ENCODE assay signal across 8 cellular contexts in genomic region chr10:110221721-110222261, GRCh38. TPM values are rescaled to one million over a fixed set of nuclear protein-coding genes. Genes with fewer than 3 reads are reported as not detected.
DNase-seq lines count a peak whose midpoint lies in the region; ATAC-seq, FAIRE-seq and TF ChIP-seq lines count a peak whose summit lies in the region.

No MANE protein-coding gene starts in this region.

- H3K36me3 Mint-ChIP-seq in activated naive CD4-positive, alpha-beta T cell treated with anti-CD3 and anti-CD28 coated beads, Interleukin-2, amount 50 U/mL, for 72 hours: no peaks in the 10 kb centered on the region

- no peak overlapping the region for H3K9ac ChIP-seq in SK-N-MC (ENCODE audit: insufficient read length)

- no peaks in the 10 kb centered on the region for H3K9me3 Mint-ChIP-seq in activated naive CD4-positive, alpha-beta T cell treated with anti-CD3 and anti-CD28 coated beads, Interleukin-2, amount 50 U/mL, for 72 hours

- DNase-seq in Caki2 (ENCODE audit: low read depth) (peak; percentile 58), HS-5 (ENCODE audit: low read depth) (peak; percentile 90), SK-N-MC (ENCODE audit: low read depth, low spot score) (no peak), Right ventricle myocardium inferior (ENCODE audit: missing footprints) (peak; percentile 85), pancreas (peak; percentile 76 to 88 (median 83))
- peak; percentile 69 to 87 for DNase-seq in activated naive CD4-positive, alpha-beta T cell treated with anti-CD3 and anti-CD28 coated beads, Interleukin-2, amount 50 U/mL, for 72 hours (ENCODE audit: low spot score in 2 of 2)

- intact Hi-C loops in Right ventricle myocardium inferior (cut with DNase I) (loop anchor here (2.0 kb wide), 1 partner anchor 83 kb away; no protein-coding TSS in a partner anchor), pancreas (cut with DNase I) (loop anchor here in 1 of 3 donors (10.0 kb wide), 1 partner anchor 87 kb away; no protein-coding TSS in a partner anchor)

- TF ChIP-seq CTCF in pancreas (IDR thresholded peaks at IDR 0.05): no peak

- H3K4me3 ChIP-seq in SK-N-MC: peak overlapping the region; percentile 48
- peak overlapping the region in 2 of 4 donors; percentile 18 to 27 for H3K4me3 ChIP-seq in pancreas
- H3K4me3 ChIP-seq in urinary bladder (ENCODE audit: low read depth, low read length): no peak overlapping the region

- H3K9me3 ChIP-seq in SK-N-MC (ENCODE audit: low read depth, low read length) (no peaks in the 10 kb centered on the region), pancreas (no peaks in the 10 kb centered on the region)

- H3K36me3 ChIP-seq in SK-N-MC (ENCODE audit: insufficient read depth, low read length) (no peaks in the 10 kb centered on the region), pancreas (no peaks in the 10 kb centered on the region), urinary bladder (ENCODE audit: insufficient read depth) (no peaks in the 10 kb centered on the region)

- peaks cover 5 to 30% (median 12%) of the 10 kb centered on the region in 3 donors for H3K4me1 ChIP-seq in pancreas
- no peaks in the 10 kb centered on the region for H3K4me1 ChIP-seq in urinary bladder (ENCODE audit: insufficient read depth)

- ATAC-seq in GM21367 (IDR thresholded peaks at IDR 0.05; ENCODE audit: unreplicated experiment): peak; percentile 43
- peak; percentile 74 to 89 for ATAC-seq in activated naive CD4-positive, alpha-beta T cell treated with anti-CD3 and anti-CD28 coated beads, Interleukin-2, amount 50 U/mL, for 72 hours
- ATAC-seq in Right ventricle myocardium inferior: peak; percentile 64
- ATAC-seq in pancreas: peak; percentile 39 to 65 (median 48)

- H3K27ac Mint-ChIP-seq in activated naive CD4-positive, alpha-beta T cell treated with anti-CD3 and anti-CD28 coated beads, Interleukin-2, amount 50 U/mL, for 72 hours: peak overlapping the region; percentile 35 to 72

- FAIRE-seq in pancreas (lab: Jason Lieb, UNC): no peak

- H3K27ac ChIP-seq in SK-N-MC: no peak overlapping the region
- H3K27ac ChIP-seq in pancreas: peak overlapping the region; percentile 4 to 80 (median 55)
- peak overlapping the region; percentile 80 for H3K27ac ChIP-seq in urinary bladder (ENCODE audit: low read depth)

- in situ Hi-C loops in Caki2 (cut with HindIII; ENCODE audit: low pct_unique_long_range_greater_than_20kb, low sequenced_read_pairs): no loop called here

- 3 to 4% methylated on average over 20 of the region's 20 CpGs for WGBS in pancreas, 2 donors
- WGBS in urinary bladder: 3% methylated on average over 20 of the region's 20 CpGs

- H3K27me3 ChIP-seq in pancreas: no peaks in the 10 kb centered on the region

RNA-seq across cellular contexts. Expression of gene MXI1, which starts 14.4 kb away (rescaled TPM):
- 20.6 and 31.8 TPM in 2 replicates for total RNA-seq in Caki2 (2014; rRNA removed; shearing (Covaris generic); ENCODE audit: low replicate concordance)
- 10 to 100 TPM; 16.2 to 69.6 TPM for total RNA-seq in activated naive CD4-positive, alpha-beta T cell treated with anti-CD3 and anti-CD28 coated beads, Interleukin-2, amount 50 U/mL, for 72 hours
- total RNA-seq in Right ventricle myocardium inferior (69.1 TPM), pancreas (10 to 100 TPM; 17.8 to 30.5 (median 22.6) TPM), urinary bladder (30.7 TPM)
- polyA plus RNA-seq in pancreas (10 to 100 TPM in 1 of 2 donors, 1 to 10 TPM in 1; 8.2 to 20.4 TPM), urinary bladder (51.6 TPM)
